Comparison of ENCODE assay signal across 1 cellular context in the genomic region with DNA sequence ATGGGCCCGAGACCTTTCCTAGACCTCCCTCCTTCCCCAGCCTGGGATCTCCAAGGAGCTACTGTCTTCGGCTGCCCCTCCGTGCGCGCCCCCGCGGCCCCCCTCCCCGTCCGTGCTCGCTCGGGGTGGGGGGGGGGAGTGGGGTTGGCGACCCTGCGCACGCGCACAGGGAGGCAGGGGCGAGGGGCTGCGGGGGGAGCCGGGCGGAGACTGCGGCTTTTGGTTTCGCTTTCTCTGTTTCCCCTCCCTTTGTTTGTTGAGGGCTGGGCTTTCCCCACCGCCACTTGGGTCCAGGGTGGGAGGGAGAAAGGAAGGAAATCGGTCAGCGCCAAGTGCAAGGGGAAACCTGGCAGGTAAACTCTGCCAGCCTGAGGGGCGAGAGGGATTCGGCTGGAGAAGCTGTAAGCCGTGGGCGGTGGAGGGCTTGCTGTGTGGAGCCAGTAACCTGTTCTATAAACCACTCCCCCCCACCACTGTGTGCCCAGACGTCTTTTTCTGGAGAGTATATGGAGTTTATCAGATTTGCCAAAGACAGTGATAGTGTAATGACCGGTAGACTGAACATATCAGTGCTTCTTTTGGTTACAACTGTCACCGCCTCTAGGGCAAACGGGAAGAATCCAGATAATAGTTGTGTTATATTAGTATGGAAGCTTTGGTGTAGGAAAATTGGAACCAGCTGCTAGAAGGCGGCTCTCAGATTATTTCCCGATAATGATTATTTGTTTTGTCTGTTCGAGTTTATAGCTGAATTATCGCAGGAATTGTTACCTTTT.
TF ChIP-seq lines count a peak whose summit lies in the region.

No MANE protein-coding gene starts in this region.

TF ChIP-seq in K562, 482 proteins besides CTCF, POLR2A, EP300 and RAD21 (continued from another document and continues in another):
- TF ChIP-seq, protein P1, sequence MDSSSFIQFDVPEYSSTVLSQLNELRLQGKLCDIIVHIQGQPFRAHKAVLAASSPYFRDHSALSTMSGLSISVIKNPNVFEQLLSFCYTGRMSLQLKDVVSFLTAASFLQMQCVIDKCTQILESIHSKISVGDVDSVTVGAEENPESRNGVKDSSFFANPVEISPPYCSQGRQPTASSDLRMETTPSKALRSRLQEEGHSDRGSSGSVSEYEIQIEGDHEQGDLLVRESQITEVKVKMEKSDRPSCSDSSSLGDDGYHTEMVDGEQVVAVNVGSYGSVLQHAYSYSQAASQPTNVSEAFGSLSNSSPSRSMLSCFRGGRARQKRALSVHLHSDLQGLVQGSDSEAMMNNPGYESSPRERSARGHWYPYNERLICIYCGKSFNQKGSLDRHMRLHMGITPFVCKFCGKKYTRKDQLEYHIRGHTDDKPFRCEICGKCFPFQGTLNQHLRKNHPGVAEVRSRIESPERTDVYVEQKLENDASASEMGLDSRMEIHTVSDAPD (CRISPR knock-in tag; IDR thresholded peaks at IDR 0.05): no peak
- no peak for TF ChIP-seq FOXO4 (CRISPR knock-in tag; IDR thresholded peaks at IDR 0.05)
- no peak for TF ChIP-seq ASH1L (IDR thresholded peaks at IDR 0.05; ENCODE audit: borderline replicate concordance, low read depth, partially characterized antibody)
- TF ChIP-seq HMGXB4 (CRISPR knock-in tag; IDR thresholded peaks at IDR 0.05): no peak
- TF ChIP-seq MAFF (IDR thresholded peaks at IDR 0.05; ENCODE audit: low read length): no peak
- no peak for TF ChIP-seq POLR2B (IDR thresholded peaks at IDR 0.05; ENCODE audit: low read depth, partially characterized antibody)
- TF ChIP-seq NFYB (IDR thresholded peaks at IDR 0.05; ENCODE audit: extremely low read depth, insufficient read length): no peak
- no peak for TF ChIP-seq JUND (IDR thresholded peaks at IDR 0.05; ENCODE audit: borderline replicate concordance, low read depth, low read length)
- TF ChIP-seq JUND (tag; IDR thresholded peaks at IDR 0.05; ENCODE audit: borderline replicate concordance, low read depth, low read length): no peak
- no peak for TF ChIP-seq SMC3 (conservative IDR thresholded peaks at IDR 0.05; ENCODE audit: insufficient read depth, low read depth, low read length)
- no peak for TF ChIP-seq ZNF561 (CRISPR knock-in tag; conservative IDR thresholded peaks at IDR 0.05)
- no peak for TF ChIP-seq TCFL5 (CRISPR knock-in tag; conservative IDR thresholded peaks at IDR 0.05)
- no peak for TF ChIP-seq KDM2B (CRISPR knock-in tag; IDR thresholded peaks at IDR 0.05)
- TF ChIP-seq HNRNPLL (IDR thresholded peaks at IDR 0.05; ENCODE audit: low read depth, low read length, poor library complexity, severe bottlenecking): no peak
- TF ChIP-seq SMARCC2 (IDR thresholded peaks at IDR 0.05; ENCODE audit: low read depth): no peak
- TF ChIP-seq, protein P2, sequence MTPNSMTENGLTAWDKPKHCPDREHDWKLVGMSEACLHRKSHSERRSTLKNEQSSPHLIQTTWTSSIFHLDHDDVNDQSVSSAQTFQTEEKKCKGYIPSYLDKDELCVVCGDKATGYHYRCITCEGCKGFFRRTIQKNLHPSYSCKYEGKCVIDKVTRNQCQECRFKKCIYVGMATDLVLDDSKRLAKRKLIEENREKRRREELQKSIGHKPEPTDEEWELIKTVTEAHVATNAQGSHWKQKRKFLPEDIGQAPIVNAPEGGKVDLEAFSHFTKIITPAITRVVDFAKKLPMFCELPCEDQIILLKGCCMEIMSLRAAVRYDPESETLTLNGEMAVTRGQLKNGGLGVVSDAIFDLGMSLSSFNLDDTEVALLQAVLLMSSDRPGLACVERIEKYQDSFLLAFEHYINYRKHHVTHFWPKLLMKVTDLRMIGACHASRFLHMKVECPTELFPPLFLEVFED (CRISPR knock-in tag; conservative IDR thresholded peaks at IDR 0.05): no peak
- no peak for TF ChIP-seq ZNF655 (CRISPR knock-in tag; IDR thresholded peaks at IDR 0.05)
- TF ChIP-seq TCF15 (CRISPR knock-in tag; IDR thresholded peaks at IDR 0.05): no peak
- TF ChIP-seq ZNF707 (CRISPR knock-in tag; conservative IDR thresholded peaks at IDR 0.05): no peak
- TF ChIP-seq MEF2D (tag; conservative IDR thresholded peaks at IDR 0.05; ENCODE audit: low read depth): no peak
- TF ChIP-seq THAP12 (CRISPR knock-in tag; IDR thresholded peaks at IDR 0.05): no peak
- no peak for TF ChIP-seq ZNF717 (CRISPR knock-in tag; IDR thresholded peaks at IDR 0.05)
- TF ChIP-seq NRF1 (conservative IDR thresholded peaks at IDR 0.05 in 1 of 2, IDR thresholded peaks at IDR 0.05 in 1 of 2): peak; percentile 83 to 84
- no peak for TF ChIP-seq EWSR1 (IDR thresholded peaks at IDR 0.05; ENCODE audit: borderline replicate concordance, low read depth, partially characterized antibody)
- TF ChIP-seq KLF16 (IDR thresholded peaks at IDR 0.05): no peak
- TF ChIP-seq ZNF740 (CRISPR knock-in tag; IDR thresholded peaks at IDR 0.05): peak; percentile 79
- TF ChIP-seq ZNF740 (tag; IDR thresholded peaks at IDR 0.05): peak in 1 of 2 experiments; percentile 64; a peak in 1 of 4 replicates
- TF ChIP-seq CBX5 (IDR thresholded peaks at IDR 0.05; ENCODE audit: borderline replicate concordance, low read depth): no peak
- no peak for TF ChIP-seq BDP1 (IDR thresholded peaks at IDR 0.05; ENCODE audit: insufficient read depth, insufficient read length)
- TF ChIP-seq EZH2 (IDR thresholded peaks at IDR 0.05; ENCODE audit: borderline replicate concordance, low read depth, low read length): no peak
- no peak for TF ChIP-seq ZKSCAN3 (CRISPR knock-in tag; IDR thresholded peaks at IDR 0.05)
- peak; percentile 65; the same call in 1 of the 2 replicates for TF ChIP-seq ZBTB7A (IDR thresholded peaks at IDR 0.05; ENCODE audit: borderline replicate concordance, control insufficient read depth, low read depth, low read length)
- no peak for TF ChIP-seq TEAD2 (tag; IDR thresholded peaks at IDR 0.05)
- no peak for TF ChIP-seq TRIM24 (IDR thresholded peaks at IDR 0.05)
- no peak for TF ChIP-seq KLF13 (tag; IDR thresholded peaks at IDR 0.05; ENCODE audit: borderline replicate concordance, low read depth)
- no peak for TF ChIP-seq BCL6 (CRISPR knock-in tag; IDR thresholded peaks at IDR 0.05)
- no peak for TF ChIP-seq GTF2E2 (tag; IDR thresholded peaks at IDR 0.05)
- TF ChIP-seq CHD2 (IDR thresholded peaks at IDR 0.05; ENCODE audit: low read depth, low read length): no peak
- no peak for TF ChIP-seq TAL1 (IDR thresholded peaks at IDR 0.05)
- TF ChIP-seq NFIX (CRISPR knock-in tag; IDR thresholded peaks at IDR 0.05; ENCODE audit: low read depth): no peak
- no peak for TF ChIP-seq LEF1 (IDR thresholded peaks at IDR 0.05)
- no peak for TF ChIP-seq SMAD3 (CRISPR knock-in tag; conservative IDR thresholded peaks at IDR 0.05)
- TF ChIP-seq TAF15 (IDR thresholded peaks at IDR 0.05; ENCODE audit: low read depth, low read length): no peak
- no peak for TF ChIP-seq ILK (tag; IDR thresholded peaks at IDR 0.05; ENCODE audit: borderline replicate concordance, low read depth)
- TF ChIP-seq ATF2 (CRISPR knock-in tag; IDR thresholded peaks at IDR 0.05): no peak
- peak in 1 of 2 experiments; percentile 83; a peak in 1 of 4 replicates for TF ChIP-seq SRF (CRISPR knock-in tag; IDR thresholded peaks at IDR 0.05)
- TF ChIP-seq POLR2AphosphoS5 (IDR thresholded peaks at IDR 0.05; ENCODE audit: control insufficient read depth, insufficient read depth, low read depth, low read length): no peak
- no peak for TF ChIP-seq ZNF830 (CRISPR knock-in tag; IDR thresholded peaks at IDR 0.05)
- TF ChIP-seq ZNF324 (CRISPR knock-in tag; IDR thresholded peaks at IDR 0.05): no peak
- TF ChIP-seq BHLHE40 (IDR thresholded peaks at IDR 0.05; ENCODE audit: low read length): no peak
- TF ChIP-seq NCOA4 (IDR thresholded peaks at IDR 0.05; ENCODE audit: partially characterized antibody): no peak
- TF ChIP-seq, protein P3, sequence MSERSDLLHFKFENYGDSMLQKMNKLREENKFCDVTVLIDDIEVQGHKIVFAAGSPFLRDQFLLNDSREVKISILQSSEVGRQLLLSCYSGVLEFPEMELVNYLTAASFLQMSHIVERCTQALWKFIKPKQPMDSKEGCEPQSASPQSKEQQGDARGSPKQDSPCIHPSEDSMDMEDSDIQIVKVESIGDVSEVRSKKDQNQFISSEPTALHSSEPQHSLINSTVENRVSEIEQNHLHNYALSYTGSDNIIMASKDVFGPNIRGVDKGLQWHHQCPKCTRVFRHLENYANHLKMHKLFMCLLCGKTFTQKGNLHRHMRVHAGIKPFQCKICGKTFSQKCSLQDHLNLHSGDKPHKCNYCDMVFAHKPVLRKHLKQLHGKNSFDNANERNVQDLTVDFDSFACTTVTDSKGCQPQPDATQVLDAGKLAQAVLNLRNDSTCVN (CRISPR knock-in tag; IDR thresholded peaks at IDR 0.05): no peak
- TF ChIP-seq SIN3B (IDR thresholded peaks at IDR 0.05; ENCODE audit: low read depth): 0 out of 2 replicates have a peak, but pooled peaks have one; percentile 7
- no peak for TF ChIP-seq ZSCAN29 (IDR thresholded peaks at IDR 0.05)
